17 cellular contexts compared by ENCODE assay signal in genomic region chr2:496729-497128, GRCh38.
A peak's percentile ranks its signal among the peaks of the same experiment; 100 is the strongest.
DNase-seq lines count a peak whose midpoint lies in the region; ATAC-seq, FAIRE-seq and TF ChIP-seq lines count a peak whose summit lies in the region.
"Had no signal": no experiment of that assay in that cellular context is flagged by ENCODE, and none has a peak within 500 bp of the region (broad histone marks: within the 10 kb centered on the region; RNA-seq: fewer than 3 reads in every experiment).

No MANE protein-coding gene starts in this region.

- no peak overlapping the region for H3K14ac ChIP-seq in H1 (ENCODE audit: insufficient read length)

- H3K27me3 ChIP-seq in H1 (replicated peaks in 1 of 4; ENCODE audit: control insufficient read depth in 3 of 4, extremely low read depth in 1 of 4, insufficient read depth in 3 of 4, low read length in 3 of 4): no peaks in the 10 kb centered on the region
- peaks cover 5% of the 10 kb centered on the region for H3K27me3 ChIP-seq in neural progenitor cell

- no peak overlapping the region; the same call in 1 of the 2 replicates for H4K8ac ChIP-seq in H1 (ENCODE audit: extremely low read depth, insufficient read depth, low read length)

- no peak overlapping the region for H4K91ac ChIP-seq in H1 (replicated peaks; ENCODE audit: insufficient read length, low read length)

- H3K4me1 ChIP-seq in H1 (replicated peaks in 1 of 4; ENCODE audit: control insufficient read depth in 3 of 4, insufficient read depth in 4 of 4, low read length in 3 of 4): no peaks in the 10 kb centered on the region
- H3K4me1 ChIP-seq in neural progenitor cell: no peaks in the 10 kb centered on the region
- H3K4me1 ChIP-seq: Caco-2 had no signal

- DNase-seq in H1 (ENCODE audit: low read depth in 1 of 2, low spot score in 2 of 2) (peak in 1 of 2 experiments; percentile 39), neural progenitor cell (ENCODE audit: low spot score) (no peak), middle frontal gyrus (ENCODE audit: extremely low spot score, low spot score) (no peak)
- DNase-seq in activated CD8-positive, alpha-beta memory T cell treated with anti-CD3 and anti-CD28 coated beads, Interleukin-2, amount 50 U/mL, for 4 hours: no peak
- DNase-seq: Caco-2; CD4-positive, alpha-beta T cell; HCEC 1CT had no signal

- H2BK20ac ChIP-seq in H1 (ENCODE audit: low read length): no peak overlapping the region

- peaks cover 46% of the 10 kb centered on the region for H3K4me1 Mint-ChIP-seq in neural progenitor cell
- H3K4me1 Mint-ChIP-seq: B cell had no signal

- no peaks in the 10 kb centered on the region for H3K79me1 ChIP-seq in H1 (ENCODE audit: low read depth, low read length)

- H3K27me3 Mint-ChIP-seq in neural progenitor cell (ENCODE audit: insufficient read depth, low read depth): peaks cover 9% of the 10 kb centered on the region

- peak overlapping the region; percentile 32; the same call in 1 of the 2 replicates for H3K18ac ChIP-seq in H1 (ENCODE audit: extremely low read depth, low read length)

- H3K56ac ChIP-seq in H1 (replicated peaks; ENCODE audit: insufficient read length, low read depth, low read length): no peak overlapping the region

- H2BK5ac ChIP-seq in H1 (ENCODE audit: low read depth, low read length): no peak overlapping the region

- no peak for TF ChIP-seq POLR2A in H1 (IDR thresholded peaks at IDR 0.05; ENCODE audit: control extremely low read depth in 1 of 2, low read depth in 2 of 2, low read length in 2 of 2)

- no peak for TF ChIP-seq EP300 in H1 (IDR thresholded peaks at IDR 0.05; ENCODE audit: borderline replicate concordance in 1 of 2, low read depth in 2 of 2, low read length in 2 of 2)

- no peak overlapping the region for H3K4me2 ChIP-seq in H1 (ENCODE audit: insufficient read depth in 1 of 2, low read depth in 2 of 2, low read length in 2 of 2)
- H3K4me2 ChIP-seq in neural progenitor cell: no peak overlapping the region

- WGBS in H1 (ENCODE audit: extremely low coverage in 1 of 2, insufficient coverage in 1 of 2, insufficient read length in 1 of 2, insufficient replicate concordance in 2 of 2, low coverage in 1 of 2, low lambda C conversion rate in 2 of 2, missing lambda C conversion rate in 1 of 2), 2 experiments: 94% methylated on average over 18 of the region's 24 CpGs; no CpG with 5 or more reads in 1 of the 2 experiments

- no peak overlapping the region for H3K4ac ChIP-seq in H1 (replicated peaks; ENCODE audit: insufficient read length, low read depth, low read length)

- H3K36me3 ChIP-seq in KOPT-K1 (ENCODE audit: insufficient read depth, low read length) (no peaks in the 10 kb centered on the region), H1 (ENCODE audit: control insufficient read depth in 2 of 4, insufficient read depth in 4 of 4, low read length in 3 of 4) (no peaks in the 10 kb centered on the region), neural progenitor cell (no peaks in the 10 kb centered on the region)

- H3K9ac ChIP-seq in H1 (replicated peaks in 1 of 4; ENCODE audit: extremely low read depth in 1 of 4, low read depth in 3 of 4, low read length in 3 of 4) (no peak overlapping the region), neural progenitor cell (no peak overlapping the region)

- TF ChIP-seq RAD21 in H1 (IDR thresholded peaks at IDR 0.05 in 1 of 2, conservative IDR thresholded peaks at IDR 0.05 in 1 of 2; ENCODE audit: low read depth in 2 of 2, low read length in 2 of 2): no peak

- no peak overlapping the region for H3K4me3 ChIP-seq in H1 (ENCODE audit: extremely low read depth in 1 of 4, insufficient read depth in 2 of 4, low read depth in 3 of 4, low read length in 4 of 4)
- H3K4me3 ChIP-seq in neural progenitor cell: no peak overlapping the region

- H3K9me3 Mint-ChIP-seq in neural progenitor cell: peaks cover 3% of the 10 kb centered on the region
- H3K9me3 Mint-ChIP-seq: CD4-positive, alpha-beta T cell had no signal

- no peak overlapping the region for H2BK15ac ChIP-seq in H1 (ENCODE audit: low read length)

- H3K27ac ChIP-seq in KOPT-K1 (ENCODE audit: low read depth, low read length, poor library complexity, severe bottlenecking) (peak overlapping the region; percentile 48), H1 (ENCODE audit: low read depth, low read length) (no peak overlapping the region), neural progenitor cell (no peak overlapping the region)
- H3K27ac ChIP-seq: C4-2B had no signal

- no peaks in the 10 kb centered on the region for H3K36me3 Mint-ChIP-seq in neural progenitor cell
- H3K36me3 Mint-ChIP-seq: IgD-negative memory B cell had no signal

- H3K23me2 ChIP-seq in H1 (ENCODE audit: low read depth, low read length): no peaks in the 10 kb centered on the region

- POLR2A ChIA-PET in H1 (lab: Charles Lee; ENCODE audit: partially characterized antibody): no interaction called here

- H3K23ac ChIP-seq in H1 (ENCODE audit: insufficient read length): no peak overlapping the region

- no peak overlapping the region for H2BK120ac ChIP-seq in H1 (replicated peaks; ENCODE audit: low read depth, low read length)

- TF ChIP-seq CTCF in H1 (IDR thresholded peaks at IDR 0.05; ENCODE audit: control extremely low read depth in 1 of 3, insufficient read depth in 1 of 3, low read depth in 1 of 3, low read length in 3 of 3): no peak
- no peak for TF ChIP-seq CTCF in neural progenitor cell (IDR thresholded peaks at IDR 0.05)

- H2AK5ac ChIP-seq in H1 (ENCODE audit: low read depth, low read length): no peak overlapping the region

- CTCF ChIA-PET in H1 (lab: Charles Lee; ENCODE audit: partially characterized antibody): interaction anchor here (0.8 kb wide), 1 partner anchor 97 kb away, joined by 4 read pairs; no protein-coding TSS in a partner anchor

- no peaks in the 10 kb centered on the region for H4K20me1 ChIP-seq in H1 (replicated peaks in 1 of 2; ENCODE audit: control insufficient read depth in 1 of 2, insufficient read depth in 2 of 2, low read length in 2 of 2)
- H4K20me1 ChIP-seq in neural progenitor cell (ENCODE audit: low read depth): no peaks in the 10 kb centered on the region

- H3K79me2 ChIP-seq in H1 (ENCODE audit: control insufficient read depth in 1 of 2, insufficient read depth in 2 of 2, low read length in 2 of 2): no peaks in the 10 kb centered on the region
- H3K79me2 ChIP-seq in neural progenitor cell (ENCODE audit: low read depth): no peaks in the 10 kb centered on the region

- H2BK12ac ChIP-seq in H1 (ENCODE audit: low read depth, low read length): no peak overlapping the region

- no peaks in the 10 kb centered on the region for H3F3A ChIP-seq in neural progenitor cell (ENCODE audit: low read depth)

- no peaks in the 10 kb centered on the region for H3K9me3 ChIP-seq in KOPT-K1 (ENCODE audit: insufficient read depth, low read length, poor library complexity, severe bottlenecking)
- H3K9me3 ChIP-seq in H1 (ENCODE audit: insufficient read depth in 2 of 2, low read depth in 1 of 2, low read length in 1 of 2): no peaks in the 10 kb centered on the region
- H3K9me3 ChIP-seq in neural progenitor cell (ENCODE audit: low read depth): no peaks in the 10 kb centered on the region
- H3K9me3 ChIP-seq: Caco-2 had no signal

- H3K27ac Mint-ChIP-seq in neural progenitor cell: peak overlapping the region; percentile 29
- H3K27ac Mint-ChIP-seq: B cell; CD4-positive, alpha-beta T cell had no signal

- no peak for ATAC-seq in HG03175 (IDR thresholded peaks at IDR 0.05; ENCODE audit: unreplicated experiment)

- no peak for FAIRE-seq in H1 (lab: Jason Lieb, UNC)
- FAIRE-seq: D721Med, G401.6, GM12891, GM19239, HepG2 had no signal

- H2AFZ ChIP-seq in H1 (ENCODE audit: low read length) (no peak overlapping the region), neural progenitor cell (replicated peaks) (no peak overlapping the region)

- no peak overlapping the region for H4K5ac ChIP-seq in H1 (ENCODE audit: insufficient read length, low read depth, low read length)

- no peak overlapping the region for H3K4me3 Mint-ChIP-seq in neural progenitor cell
- H3K4me3 Mint-ChIP-seq: B cell; CD4-positive, alpha-beta T cell had no signal

TF ChIP-seq in H1, 55 proteins besides CTCF, POLR2A, EP300 and RAD21:
- TF ChIP-seq CTBP2 (IDR thresholded peaks at IDR 0.05; ENCODE audit: borderline replicate concordance, insufficient read depth, insufficient read length, low read length): no peak
- no peak for TF ChIP-seq NANOG (IDR thresholded peaks at IDR 0.05; ENCODE audit: insufficient read depth, low read depth, low read length, poor library complexity, severe bottlenecking)
- no peak for TF ChIP-seq SIX5 (IDR thresholded peaks at IDR 0.05; ENCODE audit: low read depth, low read length)
